Comparison of ENCODE assay signal across 1 cellular context in genomic region chr7:50528266-50529092, GRCh38.
TF ChIP-seq lines count a peak whose summit lies in the region.

No MANE protein-coding gene starts in this region.

TF ChIP-seq in HepG2, 621 proteins besides CTCF, POLR2A, EP300 and RAD21 (continued from another document and continues in another):
- TF ChIP-seq NFE2L1 (CRISPR knock-in tag; IDR thresholded peaks at IDR 0.05; ENCODE audit: borderline replicate concordance) (no peak), SRF (IDR thresholded peaks at IDR 0.05; ENCODE audit: low read depth, low read length) (no peak), KDM2A (CRISPR knock-in tag; IDR thresholded peaks at IDR 0.05; ENCODE audit: borderline replicate concordance, low read depth) (0 out of 2 replicates have a peak, but pooled peaks have one; percentile 19), ZNF792 (CRISPR knock-in tag; IDR thresholded peaks at IDR 0.05) (no peak), ZNF674 (CRISPR knock-in tag; IDR thresholded peaks at IDR 0.05; ENCODE audit: low read depth) (no peak), CBX5 (CRISPR knock-in tag; IDR thresholded peaks at IDR 0.05; ENCODE audit: borderline replicate concordance) (peak; percentile 39; the same call in 1 of the 2 replicates), ZNF432 (CRISPR knock-in tag; IDR thresholded peaks at IDR 0.05; ENCODE audit: borderline replicate concordance) (no peak), ZNF569 (CRISPR knock-in tag; IDR thresholded peaks at IDR 0.05; ENCODE audit: borderline replicate concordance) (no peak), NCOR1 (IDR thresholded peaks at IDR 0.05; ENCODE audit: borderline replicate concordance, low read length) (peak; percentile 51; the same call in 1 of the 2 replicates), FOXA3 (CRISPR knock-in tag; IDR thresholded peaks at IDR 0.05) (0 out of 2 replicates have a peak, but pooled peaks have one; percentile 13), TBP (CRISPR knock-in tag; IDR thresholded peaks at IDR 0.05) (no peak), SIX1 (CRISPR knock-in tag; IDR thresholded peaks at IDR 0.05; ENCODE audit: borderline replicate concordance) (peak; percentile 63; the same call in 1 of the 2 replicates), GMEB1 (CRISPR knock-in tag; IDR thresholded peaks at IDR 0.05; ENCODE audit: borderline replicate concordance) (0 out of 2 replicates have a peak, but pooled peaks have one; percentile 17), ZNF546 (CRISPR knock-in tag; conservative IDR thresholded peaks at IDR 0.05) (no peak), CAMTA2 (CRISPR knock-in tag; IDR thresholded peaks at IDR 0.05; ENCODE audit: borderline replicate concordance) (no peak), ZBTB20 (CRISPR knock-in tag; IDR thresholded peaks at IDR 0.05; ENCODE audit: borderline replicate concordance, low read depth) (no peak), ZNF138 (CRISPR knock-in tag; IDR thresholded peaks at IDR 0.05; ENCODE audit: low read depth) (no peak), PREB (CRISPR knock-in tag; IDR thresholded peaks at IDR 0.05) (no peak), ZNF296 (CRISPR knock-in tag; conservative IDR thresholded peaks at IDR 0.05) (no peak), ZNF737 (CRISPR knock-in tag; IDR thresholded peaks at IDR 0.05; ENCODE audit: borderline replicate concordance) (no peak), MED1 (CRISPR knock-in tag; IDR thresholded peaks at IDR 0.05) (peak; percentile 23; the same call in 1 of the 2 replicates), KAT7 (CRISPR knock-in tag; IDR thresholded peaks at IDR 0.05; ENCODE audit: borderline replicate concordance) (0 out of 2 replicates have a peak, but pooled peaks have one; percentile 29), SRSF1 (optimal IDR thresholded peaks at IDR 0.05; ENCODE audit: low read depth, low read length) (no peak), HHEX (CRISPR knock-in tag; IDR thresholded peaks at IDR 0.05) (no peak), HNF4A (CRISPR knock-in tag; IDR thresholded peaks at IDR 0.05) (peak; percentile 85), KAT8 (CRISPR knock-in tag; IDR thresholded peaks at IDR 0.05) (no peak), RCOR2 (CRISPR knock-in tag; IDR thresholded peaks at IDR 0.05) (0 out of 2 replicates have a peak, but pooled peaks have one; percentile 16), TOPORS (CRISPR knock-in tag; IDR thresholded peaks at IDR 0.05) (no peak), HOXA5 (CRISPR knock-in tag; IDR thresholded peaks at IDR 0.05) (no peak), ZNF772 (CRISPR knock-in tag; IDR thresholded peaks at IDR 0.05) (peak; percentile 51; the same call in 1 of the 2 replicates), SNAPC4 (CRISPR knock-in tag; IDR thresholded peaks at IDR 0.05) (no peak), NR2F6 (IDR thresholded peaks at IDR 0.05) (no peak; the same call in 1 of the 2 replicates), NR2F6 (CRISPR knock-in tag; IDR thresholded peaks at IDR 0.05) (0 out of 2 replicates have a peak, but pooled peaks have one; percentile 9), ZNF530 (CRISPR knock-in tag; IDR thresholded peaks at IDR 0.05; ENCODE audit: low read depth) (no peak), KDM5A (IDR thresholded peaks at IDR 0.05; ENCODE audit: borderline replicate concordance, low read length) (no peak)
- TF ChIP-seq, protein P1, sequence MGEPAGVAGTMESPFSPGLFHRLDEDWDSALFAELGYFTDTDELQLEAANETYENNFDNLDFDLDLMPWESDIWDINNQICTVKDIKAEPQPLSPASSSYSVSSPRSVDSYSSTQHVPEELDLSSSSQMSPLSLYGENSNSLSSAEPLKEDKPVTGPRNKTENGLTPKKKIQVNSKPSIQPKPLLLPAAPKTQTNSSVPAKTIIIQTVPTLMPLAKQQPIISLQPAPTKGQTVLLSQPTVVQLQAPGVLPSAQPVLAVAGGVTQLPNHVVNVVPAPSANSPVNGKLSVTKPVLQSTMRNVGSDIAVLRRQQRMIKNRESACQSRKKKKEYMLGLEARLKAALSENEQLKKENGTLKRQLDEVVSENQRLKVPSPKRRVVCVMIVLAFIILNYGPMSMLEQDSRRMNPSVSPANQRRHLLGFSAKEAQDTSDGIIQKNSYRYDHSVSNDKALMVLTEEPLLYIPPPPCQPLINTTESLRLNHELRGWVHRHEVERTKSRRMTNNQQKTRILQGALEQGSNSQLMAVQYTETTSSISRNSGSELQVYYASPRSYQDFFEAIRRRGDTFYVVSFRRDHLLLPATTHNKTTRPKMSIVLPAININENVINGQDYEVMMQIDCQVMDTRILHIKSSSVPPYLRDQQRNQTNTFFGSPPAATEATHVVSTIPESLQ (CRISPR knock-in tag; conservative IDR thresholded peaks at IDR 0.05) = no peak
- TF ChIP-seq, protein P2, sequence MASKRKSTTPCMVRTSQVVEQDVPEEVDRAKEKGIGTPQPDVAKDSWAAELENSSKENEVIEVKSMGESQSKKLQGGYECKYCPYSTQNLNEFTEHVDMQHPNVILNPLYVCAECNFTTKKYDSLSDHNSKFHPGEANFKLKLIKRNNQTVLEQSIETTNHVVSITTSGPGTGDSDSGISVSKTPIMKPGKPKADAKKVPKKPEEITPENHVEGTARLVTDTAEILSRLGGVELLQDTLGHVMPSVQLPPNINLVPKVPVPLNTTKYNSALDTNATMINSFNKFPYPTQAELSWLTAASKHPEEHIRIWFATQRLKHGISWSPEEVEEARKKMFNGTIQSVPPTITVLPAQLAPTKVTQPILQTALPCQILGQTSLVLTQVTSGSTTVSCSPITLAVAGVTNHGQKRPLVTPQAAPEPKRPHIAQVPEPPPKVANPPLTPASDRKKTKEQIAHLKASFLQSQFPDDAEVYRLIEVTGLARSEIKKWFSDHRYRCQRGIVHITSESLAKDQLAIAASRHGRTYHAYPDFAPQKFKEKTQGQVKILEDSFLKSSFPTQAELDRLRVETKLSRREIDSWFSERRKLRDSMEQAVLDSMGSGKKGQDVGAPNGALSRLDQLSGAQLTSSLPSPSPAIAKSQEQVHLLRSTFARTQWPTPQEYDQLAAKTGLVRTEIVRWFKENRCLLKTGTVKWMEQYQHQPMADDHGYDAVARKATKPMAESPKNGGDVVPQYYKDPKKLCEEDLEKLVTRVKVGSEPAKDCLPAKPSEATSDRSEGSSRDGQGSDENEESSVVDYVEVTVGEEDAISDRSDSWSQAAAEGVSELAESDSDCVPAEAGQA (IDR thresholded peaks at IDR 0.05; ENCODE audit: low read depth) = no peak
- TF ChIP-seq, protein P2 (CRISPR knock-in tag; IDR thresholded peaks at IDR 0.05; ENCODE audit: borderline replicate concordance) = no peak
- TF ChIP-seq, protein P3, sequence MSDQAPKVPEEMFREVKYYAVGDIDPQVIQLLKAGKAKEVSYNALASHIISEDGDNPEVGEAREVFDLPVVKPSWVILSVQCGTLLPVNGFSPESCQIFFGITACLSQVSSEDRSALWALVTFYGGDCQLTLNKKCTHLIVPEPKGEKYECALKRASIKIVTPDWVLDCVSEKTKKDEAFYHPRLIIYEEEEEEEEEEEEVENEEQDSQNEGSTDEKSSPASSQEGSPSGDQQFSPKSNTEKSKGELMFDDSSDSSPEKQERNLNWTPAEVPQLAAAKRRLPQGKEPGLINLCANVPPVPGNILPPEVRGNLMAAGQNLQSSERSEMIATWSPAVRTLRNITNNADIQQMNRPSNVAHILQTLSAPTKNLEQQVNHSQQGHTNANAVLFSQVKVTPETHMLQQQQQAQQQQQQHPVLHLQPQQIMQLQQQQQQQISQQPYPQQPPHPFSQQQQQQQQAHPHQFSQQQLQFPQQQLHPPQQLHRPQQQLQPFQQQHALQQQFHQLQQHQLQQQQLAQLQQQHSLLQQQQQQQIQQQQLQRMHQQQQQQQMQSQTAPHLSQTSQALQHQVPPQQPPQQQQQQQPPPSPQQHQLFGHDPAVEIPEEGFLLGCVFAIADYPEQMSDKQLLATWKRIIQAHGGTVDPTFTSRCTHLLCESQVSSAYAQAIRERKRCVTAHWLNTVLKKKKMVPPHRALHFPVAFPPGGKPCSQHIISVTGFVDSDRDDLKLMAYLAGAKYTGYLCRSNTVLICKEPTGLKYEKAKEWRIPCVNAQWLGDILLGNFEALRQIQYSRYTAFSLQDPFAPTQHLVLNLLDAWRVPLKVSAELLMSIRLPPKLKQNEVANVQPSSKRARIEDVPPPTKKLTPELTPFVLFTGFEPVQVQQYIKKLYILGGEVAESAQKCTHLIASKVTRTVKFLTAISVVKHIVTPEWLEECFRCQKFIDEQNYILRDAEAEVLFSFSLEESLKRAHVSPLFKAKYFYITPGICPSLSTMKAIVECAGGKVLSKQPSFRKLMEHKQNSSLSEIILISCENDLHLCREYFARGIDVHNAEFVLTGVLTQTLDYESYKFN (CRISPR knock-in tag; conservative IDR thresholded peaks at IDR 0.05) = peak; percentile 81
